ENCODE assay signal across 1 cellular context in the genomic region with DNA sequence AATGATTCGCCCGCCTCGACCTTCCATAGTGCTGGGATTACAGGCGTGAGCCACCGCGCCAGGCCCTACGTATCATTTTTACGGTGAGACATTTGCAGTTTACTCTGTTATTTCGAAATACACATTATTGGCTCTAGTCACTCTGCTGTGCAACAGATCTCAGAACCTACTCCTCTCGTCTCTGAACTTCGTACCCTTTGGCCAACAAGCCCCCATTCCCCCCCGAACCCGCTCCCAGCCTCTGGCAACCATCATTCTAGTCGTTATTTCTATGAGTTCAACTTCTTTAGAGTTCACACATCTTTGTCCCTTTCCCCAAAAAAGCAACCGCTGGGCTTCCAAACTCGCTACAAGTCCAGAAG.
TF ChIP-seq lines count a peak whose summit lies in the region.

No MANE protein-coding gene starts in this region.

TF ChIP-seq in IMR-90, 13 proteins besides CTCF, POLR2A, EP300 and RAD21:
- TF ChIP-seq RCOR1 (IDR thresholded peaks at IDR 0.05; ENCODE audit: insufficient replicate concordance, low read length): no peak
- TF ChIP-seq CEBPB (IDR thresholded peaks at IDR 0.05; ENCODE audit: low read depth, low read length): peak; percentile 83
